Comparison of ENCODE assay signal across 1 cellular context in genomic region chr3:183159319-183159718, GRCh38.
TF ChIP-seq lines count a peak whose summit lies in the region.

No MANE protein-coding gene starts in this region.

TF ChIP-seq in GM12878, 131 proteins besides CTCF, POLR2A, EP300 and RAD21:
- TF ChIP-seq POLR2AphosphoS5 (IDR thresholded peaks at IDR 0.05; ENCODE audit: low read length) (0 out of 2 replicates have a peak, but pooled peaks have one; percentile 9), MLLT1 (IDR thresholded peaks at IDR 0.05) (no peak), CUX1 (IDR thresholded peaks at IDR 0.05; ENCODE audit: insufficient replicate concordance, low read depth, low read length) (no peak), HCFC1 (IDR thresholded peaks at IDR 0.05; ENCODE audit: low read length) (no peak), MYC (IDR thresholded peaks at IDR 0.05; ENCODE audit: insufficient read depth, insufficient read length, insufficient replicate concordance, low read length, severe bottlenecking) (no peak), ATF7 (IDR thresholded peaks at IDR 0.05; ENCODE audit: low read depth) (no peak), SIN3A (IDR thresholded peaks at IDR 0.05; ENCODE audit: low read depth, low read length) (no peak), CEBPZ (IDR thresholded peaks at IDR 0.05; ENCODE audit: low read depth, low read length) (no peak), GATAD2B (conservative IDR thresholded peaks at IDR 0.05; ENCODE audit: low read depth) (0 out of 2 replicates have a peak, but pooled peaks have one; percentile 24), KDM1A (IDR thresholded peaks at IDR 0.05; ENCODE audit: borderline replicate concordance) (no peak), RB1 (IDR thresholded peaks at IDR 0.05; ENCODE audit: borderline replicate concordance) (no peak), HDGF (IDR thresholded peaks at IDR 0.05) (peak; percentile 41; the same call in 1 of the 2 replicates), IKZF1 (conservative IDR thresholded peaks at IDR 0.05) (no peak; the same call in 1 of the 2 replicates)
- TF ChIP-seq, protein P1, sequence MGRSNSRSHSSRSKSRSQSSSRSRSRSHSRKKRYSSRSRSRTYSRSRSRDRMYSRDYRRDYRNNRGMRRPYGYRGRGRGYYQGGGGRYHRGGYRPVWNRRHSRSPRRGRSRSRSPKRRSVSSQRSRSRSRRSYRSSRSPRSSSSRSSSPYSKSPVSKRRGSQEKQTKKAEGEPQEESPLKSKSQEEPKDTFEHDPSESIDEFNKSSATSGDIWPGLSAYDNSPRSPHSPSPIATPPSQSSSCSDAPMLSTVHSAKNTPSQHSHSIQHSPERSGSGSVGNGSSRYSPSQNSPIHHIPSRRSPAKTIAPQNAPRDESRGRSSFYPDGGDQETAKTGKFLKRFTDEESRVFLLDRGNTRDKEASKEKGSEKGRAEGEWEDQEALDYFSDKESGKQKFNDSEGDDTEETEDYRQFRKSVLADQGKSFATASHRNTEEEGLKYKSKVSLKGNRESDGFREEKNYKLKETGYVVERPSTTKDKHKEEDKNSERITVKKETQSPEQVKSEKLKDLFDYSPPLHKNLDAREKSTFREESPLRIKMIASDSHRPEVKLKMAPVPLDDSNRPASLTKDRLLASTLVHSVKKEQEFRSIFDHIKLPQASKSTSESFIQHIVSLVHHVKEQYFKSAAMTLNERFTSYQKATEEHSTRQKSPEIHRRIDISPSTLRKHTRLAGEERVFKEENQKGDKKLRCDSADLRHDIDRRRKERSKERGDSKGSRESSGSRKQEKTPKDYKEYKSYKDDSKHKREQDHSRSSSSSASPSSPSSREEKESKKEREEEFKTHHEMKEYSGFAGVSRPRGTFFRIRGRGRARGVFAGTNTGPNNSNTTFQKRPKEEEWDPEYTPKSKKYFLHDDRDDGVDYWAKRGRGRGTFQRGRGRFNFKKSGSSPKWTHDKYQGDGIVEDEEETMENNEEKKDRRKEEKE (IDR thresholded peaks at IDR 0.05): no peak
TF ChIP-seq in GM12878: peak in this region for 3.
